ENCODE assay signal across 20 cellular contexts in genomic region chr14:55356913-55357312, GRCh38. TPM values are rescaled to one million over a fixed set of nuclear protein-coding genes. Genes with fewer than 3 reads are reported as not detected.
DNase-seq lines count a peak whose midpoint lies in the region; FAIRE-seq and TF ChIP-seq lines count a peak whose summit lies in the region.
"Had no signal": no experiment of that assay in that cellular context is flagged by ENCODE, and none has a peak within 500 bp of the region (broad histone marks: within the 10 kb centered on the region; RNA-seq: fewer than 3 reads in every experiment).

No MANE protein-coding gene starts in this region.

- H3K9me3 ChIP-seq in SJCRH30 (replicated peaks), result no peaks in the 10 kb centered on the region
- H3K9me3 ChIP-seq: BLaER1 treated with 17β-estradiol and CSF1 and Interleukin-3, amounts not matched to agents 10 nM and 100 nM had no signal

- peak; percentile 94 for FAIRE-seq in HTR-8/SVneo (lab: Jason Lieb, UNC)
- peak; percentile 56 for FAIRE-seq in islet of Langerhans (lab: Jason Lieb, UNC)
- FAIRE-seq in RCC 7860 (lab: Jason Lieb, UNC), result no peak
- FAIRE-seq: astrocyte, frontal cortex had no signal

- no peaks in the 10 kb centered on the region for H3K27me3 ChIP-seq in SJCRH30
- no peaks in the 10 kb centered on the region for H3K27me3 ChIP-seq in H7 (ENCODE audit: control insufficient read depth, insufficient read depth, low read length)
- no peaks in the 10 kb centered on the region for H3K27me3 ChIP-seq in dorsolateral prefrontal cortex
- H3K27me3 ChIP-seq: BLaER1 treated with 17β-estradiol and CSF1 and Interleukin-3, amounts not matched to agents 10 nM and 100 nM had no signal

- H3K27ac ChIP-seq in SJCRH30, result no peak overlapping the region
- peak overlapping the region in 1 of 59 donors; percentile 13 for H3K27ac ChIP-seq in dorsolateral prefrontal cortex
- H3K27ac ChIP-seq: BLaER1 treated with 17β-estradiol and CSF1 and Interleukin-3, amounts not matched to agents 10 nM and 100 nM; parathyroid adenoma; SK-N-MC had no signal

- peaks cover 9% of the 10 kb centered on the region; the same call in 1 of the 2 replicates for H3K36me3 ChIP-seq in SJCRH30
- H3K36me3 ChIP-seq in H7 (replicated peaks; ENCODE audit: control insufficient read depth, insufficient read depth, low read length), result no peaks in the 10 kb centered on the region; the same call in 1 of the 2 replicates

- DNase-seq in AML-193 (lab: John Stamatoyannopoulos, UW) (peak; percentile 48 to 49), HTR-8/SVneo (ENCODE audit: insufficient read length, low spot score) (no peak), NCI-H510A (lab: John Stamatoyannopoulos, UW) (peak; percentile 61), RCC 7860 (ENCODE audit: low spot score) (no peak), SJCRH30 (no peak), H7 (no peak), dorsolateral prefrontal cortex (no peak)
- DNase-seq: activated CD4-positive, CD25-positive, alpha-beta regulatory T cell; activated CD8-positive, alpha-beta memory T cell treated with anti-CD3 and anti-CD28 coated beads for 24 hours; Calu3; effector CD8-positive, alpha-beta T cell; MM.1S; NCI-H2081 treated with DMSO at 0.1 percent for 48 hours; NCI-H526 treated with DMSO at 0.1 percent for 48 hours had no signal

- no peak overlapping the region for H3K4me3 ChIP-seq in SJCRH30
- H3K4me3 ChIP-seq in H7 (ENCODE audit: insufficient read depth, low read depth, low read length), result no peak overlapping the region
- H3K4me3 ChIP-seq in dorsolateral prefrontal cortex, result no peak overlapping the region
- H3K4me3 ChIP-seq: BLaER1 treated with 17β-estradiol and CSF1 and Interleukin-3, amounts not matched to agents 10 nM and 100 nM; SK-N-MC had no signal

- TF ChIP-seq CTCF in dorsolateral prefrontal cortex (IDR thresholded peaks at IDR 0.05 in 54 of 56, conservative IDR thresholded peaks at IDR 0.05 in 2 of 56; ENCODE audit: low read depth in 1 of 56, partially characterized antibody in 56 of 56), result no peak

- intact Hi-C loops in dorsolateral prefrontal cortex (cut with DNase I), result loop anchor here in 1 of 2 donors (2.0 kb wide), 1 partner anchor 86 kb away; the partner anchor contains the start of gene FBXO34

- H3K4me1 ChIP-seq in SJCRH30, result no peaks in the 10 kb centered on the region
- H3K4me1 ChIP-seq: BLaER1 treated with 17β-estradiol and CSF1 and Interleukin-3, amounts not matched to agents 10 nM and 100 nM; parathyroid adenoma had no signal

RNA-seq across cellular contexts. Expression of gene ATG14, which starts 54.7 kb away (rescaled TPM):
- 7.9 and 8.3 TPM in 2 replicates for total RNA-seq in SJCRH30 (2014; rRNA removed; shearing (Covaris generic))
- total RNA-seq in H7 (2014; rRNA removed; shearing (Covaris generic)), result 9.6 and 11.7 TPM in 2 replicates
- 10 to 100 TPM in 115 of 120 experiments, 1 to 10 TPM in 5; 8.6 to 22.0 (median 14.1) TPM for total RNA-seq in dorsolateral prefrontal cortex

Comparison
In these comparisons a context has a peak if more than half of its experiments do, and no peak if none do; other contexts are left out.
1. DNase-seq: peak in AML-193 (2 of 2) and NCI-H510A (single experiment); none in HTR-8/SVneo (single experiment), RCC 7860 (single experiment), SJCRH30 (0 of 2), H7 (single experiment) and dorsolateral prefrontal cortex (0 of 10).